Comparison of ENCODE assay signal across 37 cellular contexts in genomic region chrX:80573275-80573674, GRCh38.
A peak's percentile ranks its signal among the peaks of the same experiment; 100 is the strongest.
DNase-seq lines count a peak whose midpoint lies in the region; ATAC-seq, FAIRE-seq and TF ChIP-seq lines count a peak whose summit lies in the region.
"Had no signal": no experiment of that assay in that cellular context is flagged by ENCODE, and none has a peak within 500 bp of the region (broad histone marks: within the 10 kb centered on the region; RNA-seq: fewer than 3 reads in every experiment).

No MANE protein-coding gene starts in this region.

- H3K9ac ChIP-seq in kidney (ENCODE audit: low read length in 2 of 2), result no peak overlapping the region
- H3K9ac ChIP-seq: BLaER1; BLaER1 treated with 17β-estradiol and CSF1 and Interleukin-3, amounts not matched to agents 10 nM and 100 nM had no signal

- no peaks in the 10 kb centered on the region for H3K4me1 ChIP-seq in kidney (ENCODE audit: control insufficient read depth in 1 of 2, insufficient read depth in 1 of 2, low read depth in 1 of 2, low read length in 2 of 2)
- H3K4me1 ChIP-seq: A549; BE2C; BLaER1; BLaER1 treated with 17β-estradiol and CSF1 and Interleukin-3, amounts not matched to agents 10 nM and 100 nM; Caco-2 had no signal

- DNase-seq in activated gamma-delta T cell (lab: John Stamatoyannopoulos, UW), result peak; percentile 4
- no peak for DNase-seq in activated gamma-delta T cell treated with Interleukin-2 at 50 U/mL for 16 hours
- DNase-seq in Right ventricle myocardium inferior (ENCODE audit: missing footprints), result peak; percentile 28
- DNase-seq in left ventricle myocardium superior, result no peak
- peak; percentile 81 for DNase-seq in chondrocyte (ENCODE audit: low spot score)
- peak; percentile 44 for DNase-seq in kidney
- no peak for DNase-seq in stimulated activated naive CD8-positive, alpha-beta T cell treated with anti-CD3 and anti-CD28 coated beads, Interleukin-15, amount 100 ng/mL, for 72 hours
- DNase-seq: 8988T; ACHN; AML-193; BE2C; C1 segment of cervical spinal cord; Caco-2; Calu3; CD4-positive, alpha-beta memory T cell; CD4-positive, alpha-beta T cell; CD4-positive, CD25-positive, alpha-beta regulatory T cell; CD8-positive, alpha-beta memory T cell; CD8-positive, alpha-beta T cell; COR-L47; DMS 273 treated with DMSO at 0.1 percent for 48 hours; DMS153; DMS53; DMS79; DMS79 treated with DMSO at 0.1 percent for 48 hours; DND-41; EL had no signal

- H3K9me3 Mint-ChIP-seq in chondrocyte (ENCODE audit: low read depth), result peaks cover 30% of the 10 kb centered on the region
- peaks cover 0 to 10% of the 10 kb centered on the region in 2 donors for H3K9me3 Mint-ChIP-seq in stimulated activated naive CD8-positive, alpha-beta T cell treated with anti-CD3 and anti-CD28 coated beads, Interleukin-15, amount 100 ng/mL, for 72 hours
- H3K9me3 Mint-ChIP-seq: CD4-positive, alpha-beta memory T cell; CD4-positive, alpha-beta T cell; CD8-positive, alpha-beta T cell had no signal

- H3K27ac Mint-ChIP-seq in chondrocyte (ENCODE audit: unreplicated experiment), result no peak overlapping the region
- H3K27ac Mint-ChIP-seq in stimulated activated naive CD8-positive, alpha-beta T cell treated with anti-CD3 and anti-CD28 coated beads, Interleukin-15, amount 100 ng/mL, for 72 hours, result no peak overlapping the region
- H3K27ac Mint-ChIP-seq: B cell; CD14-positive monocyte; CD4-positive, alpha-beta T cell; CD8-positive, alpha-beta memory T cell; CD8-positive, alpha-beta T cell had no signal

- no peak overlapping the region for H3K4me3 ChIP-seq in kidney (ENCODE audit: low read length in 2 of 2)
- H3K4me3 ChIP-seq: A549; BLaER1; BLaER1 treated with 17β-estradiol and CSF1 and Interleukin-3, amounts not matched to agents 10 nM and 100 nM had no signal

- no peak overlapping the region for H3K4me3 Mint-ChIP-seq in chondrocyte (ENCODE audit: unreplicated experiment)
- no peak overlapping the region for H3K4me3 Mint-ChIP-seq in stimulated activated naive CD8-positive, alpha-beta T cell treated with anti-CD3 and anti-CD28 coated beads, Interleukin-15, amount 100 ng/mL, for 72 hours
- H3K4me3 Mint-ChIP-seq: B cell; CD14-positive monocyte; CD4-positive, alpha-beta memory T cell; CD4-positive, alpha-beta T cell; CD4-positive, CD25-positive, alpha-beta regulatory T cell; CD8-positive, alpha-beta memory T cell; CD8-positive, alpha-beta T cell had no signal

- FAIRE-seq in kidney (lab: Jason Lieb, UNC), result no peak
- FAIRE-seq: A204.1, D721Med had no signal

- no peaks in the 10 kb centered on the region for H3K4me1 Mint-ChIP-seq in chondrocyte (ENCODE audit: low read depth)
- no peaks in the 10 kb centered on the region for H3K4me1 Mint-ChIP-seq in stimulated activated naive CD8-positive, alpha-beta T cell treated with anti-CD3 and anti-CD28 coated beads, Interleukin-15, amount 100 ng/mL, for 72 hours
- H3K4me1 Mint-ChIP-seq: B cell; CD14-positive monocyte; CD4-positive, CD25-positive, alpha-beta regulatory T cell; CD8-positive, alpha-beta memory T cell had no signal

- no peaks in the 10 kb centered on the region for H3K36me3 Mint-ChIP-seq in chondrocyte (ENCODE audit: low read depth)
- H3K36me3 Mint-ChIP-seq: CD14-positive monocyte; CD4-positive, alpha-beta memory T cell; CD4-positive, CD25-positive, alpha-beta regulatory T cell; CD8-positive, alpha-beta memory T cell; CD8-positive, alpha-beta T cell had no signal

- H3K27me3 Mint-ChIP-seq in chondrocyte (ENCODE audit: low read depth), result no peaks in the 10 kb centered on the region
- no peaks in the 10 kb centered on the region for H3K27me3 Mint-ChIP-seq in stimulated activated naive CD8-positive, alpha-beta T cell treated with anti-CD3 and anti-CD28 coated beads, Interleukin-15, amount 100 ng/mL, for 72 hours
- H3K27me3 Mint-ChIP-seq: B cell; CD4-positive, alpha-beta memory T cell; CD4-positive, alpha-beta T cell; CD4-positive, CD25-positive, alpha-beta regulatory T cell had no signal

- no peak overlapping the region for H3K27ac ChIP-seq in kidney (ENCODE audit: low read depth in 2 of 2, low read length in 2 of 2)
- H3K27ac ChIP-seq: 22Rv1; A549; BLaER1; BLaER1 treated with 17β-estradiol and CSF1 and Interleukin-3, amounts not matched to agents 10 nM and 100 nM; C4-2B had no signal

- H3K9me3 ChIP-seq in kidney (ENCODE audit: control insufficient read depth in 1 of 2, low read length in 2 of 2), result no peaks in the 10 kb centered on the region
- H3K9me3 ChIP-seq: A549, BE2C, Caco-2 had no signal

- intact Hi-C loops in Right ventricle myocardium inferior (cut with DNase I), result no loop called here
- intact Hi-C loops in left ventricle myocardium superior (cut with micrococcal nuclease), result no loop called here
- intact Hi-C loops in kidney (cut with DNase I), result no loop called here

- TF ChIP-seq CTCF in chondrocyte (IDR thresholded peaks at IDR 0.05) (no peak), kidney (IDR thresholded peaks at IDR 0.05; ENCODE audit: borderline replicate concordance, extremely low read depth, insufficient read depth) (no peak)

- ATAC-seq in Right ventricle myocardium inferior (no peak), left ventricle myocardium superior (no peak), HG03432 (IDR thresholded peaks at IDR 0.05; ENCODE audit: unreplicated experiment) (no peak)
- ATAC-seq in stimulated activated naive CD8-positive, alpha-beta T cell treated with anti-CD3 and anti-CD28 coated beads, Interleukin-15, amount 100 ng/mL, for 72 hours, result no peak
- ATAC-seq: A549; CD8-positive, alpha-beta T cell had no signal

- no peaks in the 10 kb centered on the region for H3K36me3 ChIP-seq in kidney (ENCODE audit: control insufficient read depth in 1 of 2, insufficient read depth in 2 of 2, low read length in 2 of 2)
- H3K36me3 ChIP-seq: BE2C; BLaER1; BLaER1 treated with 17β-estradiol and CSF1 and Interleukin-3, amounts not matched to agents 10 nM and 100 nM had no signal

Comparison
In these comparisons a context has a peak if more than half of its experiments do, and no peak if none do; other contexts are left out.
1. DNase-seq: peak in activated gamma-delta T cell (single experiment), Right ventricle myocardium inferior (single experiment), chondrocyte (single experiment) and kidney (single experiment); none in activated gamma-delta T cell treated with Interleukin-2 at 50 U/mL for 16 hours (single experiment), left ventricle myocardium superior (single experiment) and stimulated activated naive CD8-positive, alpha-beta T cell treated with anti-CD3 and anti-CD28 coated beads, Interleukin-15, amount 100 ng/mL, for 72 hours (0 of 2).